21 cellular contexts compared by ENCODE assay signal in the genomic region with DNA sequence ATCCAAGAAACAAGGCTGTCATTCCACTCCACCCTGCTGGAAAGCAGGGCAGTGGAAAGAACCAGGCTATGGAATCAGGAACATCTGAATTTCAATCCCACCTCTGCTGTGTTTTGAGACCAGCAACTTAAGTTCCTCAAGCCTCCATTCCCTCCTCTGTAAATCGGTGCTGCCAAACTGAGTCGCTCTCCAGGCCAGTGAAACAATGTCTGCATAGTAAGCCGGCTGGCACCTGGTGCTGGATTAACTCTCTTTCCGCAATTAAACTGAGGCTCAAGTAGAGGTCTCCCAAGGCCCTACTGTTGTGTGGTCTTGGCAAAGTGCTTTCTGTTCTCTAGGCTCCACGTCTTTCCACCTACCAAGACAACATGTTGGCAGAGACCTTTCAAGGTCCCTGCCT.
DNase-seq lines count a peak whose midpoint lies in the region; ATAC-seq and TF ChIP-seq lines count a peak whose summit lies in the region.
"Had no signal": no experiment of that assay in that cellular context is flagged by ENCODE, and none has a peak within 500 bp of the region (broad histone marks: within the 10 kb centered on the region; RNA-seq: fewer than 3 reads in every experiment).

No MANE protein-coding gene starts in this region.

- H2BK120ac ChIP-seq in mesenchymal stem cell (ENCODE audit: low read depth, low read length), result no peak overlapping the region

- H3K79me1 ChIP-seq in mesenchymal stem cell (replicated peaks; ENCODE audit: low read length, poor library complexity, severe bottlenecking), result peaks cover 48% of the 10 kb centered on the region

- peaks cover 27% of the 10 kb centered on the region for H4K20me1 ChIP-seq in GM23338 (replicated peaks; ENCODE audit: insufficient read depth)

- H3K18ac ChIP-seq in mesenchymal stem cell (ENCODE audit: low read depth in 1 of 2, low read length in 2 of 2), result no peak overlapping the region

- TF ChIP-seq POLR2A in prostate gland (IDR thresholded peaks at IDR 0.05), result no peak

- no peak overlapping the region for H2BK12ac ChIP-seq in mesenchymal stem cell (ENCODE audit: low read length in 2 of 2)

- H3K27ac ChIP-seq in GM23338 (ENCODE audit: low read depth), result peak overlapping the region; percentile 80; the same call in 1 of the 2 replicates
- H3K27ac ChIP-seq in VCaP, result peak overlapping the region; percentile 92
- no peak overlapping the region for H3K27ac ChIP-seq in mesenchymal stem cell (ENCODE audit: low read length, poor library complexity, severe bottlenecking)
- H3K27ac ChIP-seq in prostate gland, result peak overlapping the region in 1 of 2 donors; percentile 22
- no peak overlapping the region for H3K27ac ChIP-seq in brain microvascular endothelial cell

- H3K9me2 ChIP-seq in GM23338 (ENCODE audit: insufficient read depth), result no peaks in the 10 kb centered on the region

- H3K79me2 ChIP-seq in GM23338 (replicated peaks; ENCODE audit: insufficient read depth), result peaks cover 100% of the 10 kb centered on the region

- no peaks in the 10 kb centered on the region for H3K9me3 Mint-ChIP-seq in GM23338
- no peaks in the 10 kb centered on the region for H3K9me3 Mint-ChIP-seq in stimulated activated effector memory CD8-positive, alpha-beta T cell treated with anti-CD3 and anti-CD28 coated beads, Interleukin-12 subunit alpha, Interleukin-12 subunit beta, amount 100 ng/mL, for 72 hours
- no peaks in the 10 kb centered on the region for H3K9me3 Mint-ChIP-seq in activated T-helper 2 cell treated with anti-CD3 and anti-CD28 coated beads, Interferon-gamma antibody, Interleukin-2, Interleukin-4, amounts not matched to agents 10 μg/mL and 5 μg/mL and 100 μg/mL, durations not matched to agents 14 hours and 24 hours and 36 hours
- H3K9me3 Mint-ChIP-seq: HFFc6; stimulated activated naive CD8-positive, alpha-beta T cell treated with anti-CD3 and anti-CD28 coated beads, Interleukin-15, amount 100 ng/mL, for 72 hours had no signal

- H2BK5ac ChIP-seq in mesenchymal stem cell (ENCODE audit: low read depth, low read length, poor library complexity, severe bottlenecking), result no peak overlapping the region

- H3F3A ChIP-seq in GM23338 (replicated peaks; ENCODE audit: low read depth), result peaks cover 9% of the 10 kb centered on the region; the same call in 1 of the 2 replicates

- no peak overlapping the region; the same call in 2 of the 3 replicates for H3K4me3 Mint-ChIP-seq in GM23338
- H3K4me3 Mint-ChIP-seq in stimulated activated effector memory CD8-positive, alpha-beta T cell treated with anti-CD3 and anti-CD28 coated beads, Interleukin-12 subunit alpha, Interleukin-12 subunit beta, amount 100 ng/mL, for 72 hours, result no peak overlapping the region
- no peak overlapping the region for H3K4me3 Mint-ChIP-seq in activated T-helper 2 cell treated with anti-CD3 and anti-CD28 coated beads, Interferon-gamma antibody, Interleukin-2, Interleukin-4, amounts not matched to agents 10 μg/mL and 5 μg/mL and 100 μg/mL, durations not matched to agents 14 hours and 24 hours and 36 hours (ENCODE audit: low read depth)
- H3K4me3 Mint-ChIP-seq: HFFc6; stimulated activated naive CD8-positive, alpha-beta T cell treated with anti-CD3 and anti-CD28 coated beads, Interleukin-15, amount 100 ng/mL, for 72 hours had no signal

- no peaks in the 10 kb centered on the region for H3K9me3 ChIP-seq in mesenchymal stem cell (ENCODE audit: control insufficient read depth, low read length)
- H3K9me3 ChIP-seq in prostate gland, result no peaks in the 10 kb centered on the region

- H2AK5ac ChIP-seq in mesenchymal stem cell (ENCODE audit: low read length, severe bottlenecking), result no peak overlapping the region

- no peak for DNase-seq in GM23338 (ENCODE audit: low spot score)
- DNase-seq in mesenchymal stem cell, result no peak
- no peak for DNase-seq in stimulated activated effector memory CD8-positive, alpha-beta T cell treated with anti-CD3 and anti-CD28 coated beads, Interleukin-12 subunit alpha, Interleukin-12 subunit beta, amount 100 ng/mL, for 72 hours (ENCODE audit: low spot score in 2 of 2)
- no peak for DNase-seq in prostate gland (ENCODE audit: low spot score)
- no peak for DNase-seq in activated T-helper 2 cell treated with anti-CD3 and anti-CD28 coated beads, Interferon-gamma antibody, Interleukin-2, Interleukin-4, amounts not matched to agents 10 μg/mL and 5 μg/mL and 100 μg/mL, durations not matched to agents 14 hours and 24 hours and 36 hours (ENCODE audit: low spot score)
- DNase-seq in Kasumi-1 (lab: John Stamatoyannopoulos, UW), result no peak
- DNase-seq in brain microvascular endothelial cell, result no peak
- DNase-seq: activated CD4-positive, alpha-beta T cell treated with anti-CD3 and anti-CD28 coated beads for 1 hour; AML-193; EL; erythroblast; foreskin melanocyte; HFFc6; kidney; NCI-H1105; NCI-H2081; NCI-H446; stimulated activated CD4-positive, alpha-beta T cell treated with anti-CD3 and anti-CD28 coated beads, Interleukin-4, amount 100 ng/mL, for 24 hours; stimulated activated naive CD8-positive, alpha-beta T cell treated with anti-CD3 and anti-CD28 coated beads, Interleukin-15, amount 100 ng/mL, for 72 hours had no signal

- H3K36me3 ChIP-seq in GM23338 (ENCODE audit: insufficient read depth) (no peaks in the 10 kb centered on the region), mesenchymal stem cell (ENCODE audit: control insufficient read depth in 1 of 2, insufficient read depth in 2 of 2, low read depth in 1 of 2, low read length in 2 of 2) (peaks cover 7 to 14% of the 10 kb centered on the region in 2 experiments), prostate gland (no peaks in the 10 kb centered on the region), brain microvascular endothelial cell (replicated peaks) (no peaks in the 10 kb centered on the region)

- TF ChIP-seq CTCF in GM23338 (conservative IDR thresholded peaks at IDR 0.05; ENCODE audit: low read depth in 2 of 2), result no peak
- no peak for TF ChIP-seq CTCF in VCaP (conservative IDR thresholded peaks at IDR 0.05)
- no peak for TF ChIP-seq CTCF in prostate gland (IDR thresholded peaks at IDR 0.05)
- TF ChIP-seq CTCF in brain microvascular endothelial cell (IDR thresholded peaks at IDR 0.05; ENCODE audit: low read depth, low read length, missing control alignments), result no peak

- peak overlapping the region; percentile 70 for H2BK15ac ChIP-seq in mesenchymal stem cell (ENCODE audit: low read depth, poor library complexity, severe bottlenecking)

- peak overlapping the region; percentile 26; the same call in 1 of the 2 replicates for H3K4me2 ChIP-seq in GM23338
- H3K4me2 ChIP-seq in mesenchymal stem cell (ENCODE audit: low read length, poor library complexity, severe bottlenecking), result no peak overlapping the region
- H3K4me2 ChIP-seq: smooth muscle cell had no signal

- H3K23ac ChIP-seq in mesenchymal stem cell (ENCODE audit: low read length in 2 of 2), result peak overlapping the region in 1 of 2 experiments; percentile 14

- peaks cover 7% of the 10 kb centered on the region; the same call in 2 of the 3 replicates for H3K36me3 Mint-ChIP-seq in GM23338 (ENCODE audit: low read depth)
- H3K36me3 Mint-ChIP-seq in stimulated activated effector memory CD8-positive, alpha-beta T cell treated with anti-CD3 and anti-CD28 coated beads, Interleukin-12 subunit alpha, Interleukin-12 subunit beta, amount 100 ng/mL, for 72 hours, result peaks cover 14% of the 10 kb centered on the region
- peaks cover 7% of the 10 kb centered on the region for H3K36me3 Mint-ChIP-seq in activated T-helper 2 cell treated with anti-CD3 and anti-CD28 coated beads, Interferon-gamma antibody, Interleukin-2, Interleukin-4, amounts not matched to agents 10 μg/mL and 5 μg/mL and 100 μg/mL, durations not matched to agents 14 hours and 24 hours and 36 hours (ENCODE audit: low read depth)

- H3K27ac Mint-ChIP-seq in GM23338, result peak overlapping the region; percentile 31; the same call in 1 of the 2 replicates
- H3K27ac Mint-ChIP-seq in stimulated activated effector memory CD8-positive, alpha-beta T cell treated with anti-CD3 and anti-CD28 coated beads, Interleukin-12 subunit alpha, Interleukin-12 subunit beta, amount 100 ng/mL, for 72 hours, result peak overlapping the region; percentile 72
- H3K27ac Mint-ChIP-seq in activated T-helper 2 cell treated with anti-CD3 and anti-CD28 coated beads, Interferon-gamma antibody, Interleukin-2, Interleukin-4, amounts not matched to agents 10 μg/mL and 5 μg/mL and 100 μg/mL, durations not matched to agents 14 hours and 24 hours and 36 hours, result no peak overlapping the region
- H3K27ac Mint-ChIP-seq: HFFc6 had no signal

- H3K27me3 Mint-ChIP-seq in GM23338 (ENCODE audit: insufficient read depth, low read depth, poor library complexity), result peaks cover 19% of the 10 kb centered on the region
- H3K27me3 Mint-ChIP-seq in activated T-helper 2 cell treated with anti-CD3 and anti-CD28 coated beads, Interferon-gamma antibody, Interleukin-2, Interleukin-4, amounts not matched to agents 10 μg/mL and 5 μg/mL and 100 μg/mL, durations not matched to agents 14 hours and 24 hours and 36 hours (ENCODE audit: low read depth), result no peaks in the 10 kb centered on the region
- H3K27me3 Mint-ChIP-seq: stimulated activated naive CD8-positive, alpha-beta T cell treated with anti-CD3 and anti-CD28 coated beads, Interleukin-15, amount 100 ng/mL, for 72 hours had no signal

- no peak overlapping the region for H3K14ac ChIP-seq in mesenchymal stem cell (ENCODE audit: low read length in 2 of 2)

- H4K8ac ChIP-seq in mesenchymal stem cell (ENCODE audit: low read length), result no peak overlapping the region

- H4K91ac ChIP-seq in mesenchymal stem cell (ENCODE audit: low read length), result peak overlapping the region; percentile 22

- H2AFZ ChIP-seq in GM23338 (no peak overlapping the region), mesenchymal stem cell (ENCODE audit: low read depth, low read length) (no peak overlapping the region)

- 97% methylated on average over 5 of the region's 5 CpGs for WGBS in mesenchymal stem cell
- WGBS in prostate gland, result 59% methylated on average over 5 of the region's 5 CpGs

- peaks cover 85% of the 10 kb centered on the region for H3K4me1 Mint-ChIP-seq in GM23338
- peaks cover 76% of the 10 kb centered on the region for H3K4me1 Mint-ChIP-seq in stimulated activated effector memory CD8-positive, alpha-beta T cell treated with anti-CD3 and anti-CD28 coated beads, Interleukin-12 subunit alpha, Interleukin-12 subunit beta, amount 100 ng/mL, for 72 hours
- H3K4me1 Mint-ChIP-seq in activated T-helper 2 cell treated with anti-CD3 and anti-CD28 coated beads, Interferon-gamma antibody, Interleukin-2, Interleukin-4, amounts not matched to agents 10 μg/mL and 5 μg/mL and 100 μg/mL, durations not matched to agents 14 hours and 24 hours and 36 hours (ENCODE audit: low read depth), result peaks cover 7% of the 10 kb centered on the region

- no peak for ATAC-seq in GM23338
- no peak for ATAC-seq in stimulated activated effector memory CD8-positive, alpha-beta T cell treated with anti-CD3 and anti-CD28 coated beads, Interleukin-12 subunit alpha, Interleukin-12 subunit beta, amount 100 ng/mL, for 72 hours
- ATAC-seq: stimulated activated naive CD8-positive, alpha-beta T cell treated with anti-CD3 and anti-CD28 coated beads, Interleukin-15, amount 100 ng/mL, for 72 hours had no signal

- H3K4me1 ChIP-seq in GM23338 (ENCODE audit: insufficient read depth) (peaks cover 76% of the 10 kb centered on the region), mesenchymal stem cell (ENCODE audit: control insufficient read depth, insufficient read depth, low read depth, low read length) (peaks cover 9% of the 10 kb centered on the region), prostate gland (replicated peaks) (peaks cover 16% of the 10 kb centered on the region)

- H3K27me3 ChIP-seq in GM23338 (ENCODE audit: insufficient read depth), result no peaks in the 10 kb centered on the region
- H3K27me3 ChIP-seq in mesenchymal stem cell (ENCODE audit: control insufficient read depth in 1 of 2, insufficient read depth in 1 of 2, low read length in 2 of 2), result no peaks in the 10 kb centered on the region
- no peaks in the 10 kb centered on the region for H3K27me3 ChIP-seq in prostate gland (replicated peaks; ENCODE audit: insufficient read depth)
- no peaks in the 10 kb centered on the region for H3K27me3 ChIP-seq in brain microvascular endothelial cell (replicated peaks)

- intact Hi-C loops in prostate gland (cut with DNase I), result no loop called here
- intact Hi-C loops in activated T-helper 2 cell treated with anti-CD3 and anti-CD28 coated beads, Interferon-gamma antibody, Interleukin-2, Interleukin-4, amounts not matched to agents 10 μg/mL and 5 μg/mL and 100 μg/mL, durations not matched to agents 14 hours and 24 hours and 36 hours (cut with micrococcal nuclease), result no loop called here

- in situ Hi-C loops in brain microvascular endothelial cell (cut with HindIII; ENCODE audit: low pct_ligation_motif_present, low sequenced_read_pairs), result no loop called here

- H3K9ac ChIP-seq in mesenchymal stem cell (ENCODE audit: low read length), result no peak overlapping the region

- H3K4ac ChIP-seq in mesenchymal stem cell (ENCODE audit: low read depth in 1 of 2, low read length in 2 of 2), result peak overlapping the region in 1 of 2 experiments; percentile 24

- H3K4me3 ChIP-seq in GM23338, result no peak overlapping the region
- no peak overlapping the region for H3K4me3 ChIP-seq in mesenchymal stem cell (ENCODE audit: insufficient read depth in 1 of 2, low read depth in 1 of 2, low read length in 2 of 2)
- no peak overlapping the region for H3K4me3 ChIP-seq in prostate gland
- H3K4me3 ChIP-seq in brain microvascular endothelial cell (ENCODE audit: low read depth, low read length), result no peak overlapping the region
- H3K4me3 ChIP-seq: smooth muscle cell had no signal

Comparison
In these comparisons a context has a peak if more than half of its experiments do, and no peak if none do; other contexts are left out.
1. H3K27ac ChIP-seq: peak in GM23338 (single experiment) and VCaP (single experiment); none in mesenchymal stem cell (single experiment) and brain microvascular endothelial cell (single experiment).